In the genomic region with DNA sequence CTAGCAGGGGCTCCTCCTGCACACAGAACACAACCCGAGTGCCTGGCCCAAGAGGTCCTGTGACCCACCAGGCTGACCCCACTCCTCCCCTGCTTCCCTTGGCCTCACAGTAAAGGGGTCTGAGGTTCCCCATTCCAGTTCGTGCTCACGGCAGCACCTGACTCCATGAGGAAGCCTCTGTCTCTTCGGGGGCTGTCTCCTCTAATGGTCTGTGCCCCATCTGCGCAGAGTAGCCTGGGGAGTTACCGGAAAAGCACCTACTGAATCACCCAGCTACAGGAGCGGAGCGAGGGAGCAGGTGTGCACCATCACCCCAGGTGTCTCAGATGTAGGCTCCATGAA, we compare ENCODE assay signal across 19 cellular contexts.
A peak's percentile ranks its signal among the peaks of the same experiment; 100 is the strongest.
DNase-seq lines count a peak whose midpoint lies in the region; ATAC-seq and TF ChIP-seq lines count a peak whose summit lies in the region.
"Had no signal": no experiment of that assay in that cellular context is flagged by ENCODE, and none has a peak within 500 bp of the region (broad histone marks: within the 10 kb centered on the region; RNA-seq: fewer than 3 reads in every experiment).

No MANE protein-coding gene starts in this region.

- no peaks in the 10 kb centered on the region for H3K27me3 ChIP-seq in BLaER1 treated with 17β-estradiol and CSF1 and Interleukin-3, amounts not matched to agents 10 nM and 100 nM
- H3K27me3 ChIP-seq in DND-41 (ENCODE audit: insufficient read depth, low read length, poor library complexity): no peaks in the 10 kb centered on the region
- H3K27me3 ChIP-seq: colonic mucosa, suprapubic skin had no signal

- no peaks in the 10 kb centered on the region for H3K27me3 Mint-ChIP-seq in activated naive CD8-positive, alpha-beta T cell treated with anti-CD3 and anti-CD28 coated beads, Interleukin-2, amount 10 ng/mL, durations not matched to agents 7 days and 5 days
- H3K27me3 Mint-ChIP-seq in nephron progenitor cell (ENCODE audit: low read depth, poor library complexity): peaks cover 2% of the 10 kb centered on the region
- H3K27me3 Mint-ChIP-seq: naive B cell had no signal

- H3K36me3 Mint-ChIP-seq in activated naive CD8-positive, alpha-beta T cell treated with anti-CD3 and anti-CD28 coated beads, Interleukin-2, amount 10 ng/mL, durations not matched to agents 7 days and 5 days: peaks cover 4% of the 10 kb centered on the region
- H3K36me3 Mint-ChIP-seq in nephron progenitor cell (ENCODE audit: low read depth): peaks cover 44% of the 10 kb centered on the region
- H3K36me3 Mint-ChIP-seq: naive B cell had no signal

- peaks cover 71 to 100% (median 100%) of the 10 kb centered on the region in 11 experiments; a peak in 21 of 22 replicates for H4K20me1 ChIP-seq in BLaER1 treated with 17β-estradiol and CSF1 and Interleukin-3, amounts not matched to agents 10 nM and 100 nM
- H4K20me1 ChIP-seq in DND-41 (ENCODE audit: insufficient read depth, low read length): peaks cover 75% of the 10 kb centered on the region

- peak overlapping the region in 10 of 11 experiments; percentile 76 to 96 (median 89); a peak in 17 of 22 replicates for H3K4me2 ChIP-seq in BLaER1 treated with 17β-estradiol and CSF1 and Interleukin-3, amounts not matched to agents 10 nM and 100 nM
- no peak overlapping the region for H3K4me2 ChIP-seq in DND-41 (ENCODE audit: insufficient read depth, low read length)

- no peak overlapping the region for H2AFZ ChIP-seq in DND-41 (ENCODE audit: low read depth, low read length)

- peaks cover 1% of the 10 kb centered on the region for H3K4me1 Mint-ChIP-seq in activated naive CD8-positive, alpha-beta T cell treated with anti-CD3 and anti-CD28 coated beads, Interleukin-2, amount 10 ng/mL, durations not matched to agents 7 days and 5 days
- H3K4me1 Mint-ChIP-seq in nephron progenitor cell: peaks cover 46% of the 10 kb centered on the region

- peaks cover 71 to 100% (median 96%) of the 10 kb centered on the region in 11 experiments for H3K36me3 ChIP-seq in BLaER1 treated with 17β-estradiol and CSF1 and Interleukin-3, amounts not matched to agents 10 nM and 100 nM
- H3K36me3 ChIP-seq in DND-41 (ENCODE audit: insufficient read depth, low read length): peaks cover 100% of the 10 kb centered on the region

- H3K9ac ChIP-seq in BLaER1 treated with 17β-estradiol and CSF1 and Interleukin-3, amounts not matched to agents 10 nM and 100 nM: 0 out of 22 replicates have a peak overlapping the region, but pooled peaks of 1 of the 11 experiments have one; percentile 35
- H3K9ac ChIP-seq in DND-41 (ENCODE audit: low read depth, low read length): no peak overlapping the region

- H3K4me3 ChIP-seq in BLaER1 treated with 17β-estradiol and CSF1 and Interleukin-3, amounts not matched to agents 10 nM and 100 nM: no peak overlapping the region
- H3K4me3 ChIP-seq in DND-41 (ENCODE audit: low read depth in 1 of 2, low read length in 2 of 2): no peak overlapping the region
- H3K4me3 ChIP-seq: colonic mucosa, suprapubic skin had no signal

- H3K27ac ChIP-seq in BLaER1 treated with 17β-estradiol and CSF1 and Interleukin-3, amounts not matched to agents 10 nM and 100 nM: no peak overlapping the region; a peak in 1 of 22 replicates
- peak overlapping the region; percentile 42; the same call in 1 of the 2 replicates for H3K27ac ChIP-seq in DND-41 (ENCODE audit: low read length)
- H3K27ac ChIP-seq: colonic mucosa, suprapubic skin had no signal

- no peak for TF ChIP-seq CTCF in DND-41 (IDR thresholded peaks at IDR 0.05; ENCODE audit: borderline replicate concordance, extremely low read depth, low read length, poor library complexity, severe bottlenecking)
- TF ChIP-seq CTCF in nephron progenitor cell (IDR thresholded peaks at IDR 0.05): no peak

- POLR2A ChIA-PET in activated naive CD8-positive, alpha-beta T cell treated with anti-CD3 and anti-CD28 coated beads, Interleukin-2, amount 10 ng/mL, durations not matched to agents 7 days and 5 days (lab: Charles Lee): no interaction called here

- no peak for ATAC-seq in DND-41 (ENCODE audit: insufficient read depth, low read depth)
- ATAC-seq in activated naive CD8-positive, alpha-beta T cell treated with anti-CD3 and anti-CD28 coated beads, Interleukin-2, amount 10 ng/mL, durations not matched to agents 7 days and 5 days (ENCODE audit: low read depth): no peak
- no peak for ATAC-seq in HG02840 (IDR thresholded peaks at IDR 0.05; ENCODE audit: low FRiP score, unreplicated experiment)
- no peak for ATAC-seq in GM21529 (IDR thresholded peaks at IDR 0.05; ENCODE audit: unreplicated experiment)
- ATAC-seq in GM21825 (IDR thresholded peaks at IDR 0.05; ENCODE audit: unreplicated experiment): no peak

- peaks cover 2% of the 10 kb centered on the region; the same call in 1 of the 2 replicates for H3K79me2 ChIP-seq in DND-41 (ENCODE audit: insufficient read depth, low read length)

- H3K27ac Mint-ChIP-seq in activated naive CD8-positive, alpha-beta T cell treated with anti-CD3 and anti-CD28 coated beads, Interleukin-2, amount 10 ng/mL, durations not matched to agents 7 days and 5 days: peak overlapping the region; percentile 20
- peak overlapping the region; percentile 92 for H3K27ac Mint-ChIP-seq in nephron progenitor cell
- H3K27ac Mint-ChIP-seq: HFFc6 had no signal

- no peaks in the 10 kb centered on the region for H3K9me3 Mint-ChIP-seq in activated naive CD8-positive, alpha-beta T cell treated with anti-CD3 and anti-CD28 coated beads, Interleukin-2, amount 10 ng/mL, durations not matched to agents 7 days and 5 days
- H3K9me3 Mint-ChIP-seq in nephron progenitor cell: no peaks in the 10 kb centered on the region
- H3K9me3 Mint-ChIP-seq: HFFc6, naive B cell had no signal

- no peak overlapping the region for H3K4me3 Mint-ChIP-seq in activated naive CD8-positive, alpha-beta T cell treated with anti-CD3 and anti-CD28 coated beads, Interleukin-2, amount 10 ng/mL, durations not matched to agents 7 days and 5 days
- no peak overlapping the region for H3K4me3 Mint-ChIP-seq in nephron progenitor cell
- H3K4me3 Mint-ChIP-seq: HFFc6 had no signal

- peaks cover 83 to 100% (median 100%) of the 10 kb centered on the region in 10 experiments for H3K4me1 ChIP-seq in BLaER1 treated with 17β-estradiol and CSF1 and Interleukin-3, amounts not matched to agents 10 nM and 100 nM
- no peaks in the 10 kb centered on the region for H3K4me1 ChIP-seq in DND-41 (ENCODE audit: insufficient read depth, low read length)
- H3K4me1 ChIP-seq: colonic mucosa had no signal

- DNase-seq in DND-41 (no peak), nephron progenitor cell (no peak)
- DNase-seq in activated naive CD8-positive, alpha-beta T cell treated with anti-CD3 and anti-CD28 coated beads, Interleukin-2, amount 10 ng/mL, durations not matched to agents 7 days and 5 days: peak; percentile 21
- DNase-seq: activated CD4-positive, alpha-beta T cell treated with anti-CD3 and anti-CD28 coated beads, Interleukin-2, amount 50 U/mL, for 1 hour; activated T-cell treated with anti-CD3 and anti-CD28 coated beads, Interleukin-2, amount 50 U/mL, for 48 hours; AML-193; colonic mucosa; DMS153; HFFc6; MM.1S; naive B cell; NCI-H2029 treated with DMSO at 0.1 percent for 48 hours; NCI-H510A; T1000 had no signal

- H3K9me3 ChIP-seq in BLaER1 treated with 17β-estradiol and CSF1 and Interleukin-3, amounts not matched to agents 10 nM and 100 nM (replicated peaks in 1 of 11): no peaks in the 10 kb centered on the region
- no peaks in the 10 kb centered on the region for H3K9me3 ChIP-seq in DND-41 (ENCODE audit: insufficient read depth, low read length, severe bottlenecking)
- H3K9me3 ChIP-seq: colonic mucosa, suprapubic skin had no signal
